Comparison of ENCODE assay signal across 8 cellular contexts in genomic region chr19:3360494-3361383, GRCh38. TPM values are rescaled to one million over a fixed set of nuclear protein-coding genes. Genes with fewer than 3 reads are reported as not detected.
DNase-seq lines count a peak whose midpoint lies in the region; ATAC-seq, FAIRE-seq and TF ChIP-seq lines count a peak whose summit lies in the region.

No MANE protein-coding gene starts in this region.

- H3K9me3 ChIP-seq in CD4-positive, alpha-beta T cell (ENCODE audit: control insufficient read depth, low read length) = no peaks in the 10 kb centered on the region
- no peaks in the 10 kb centered on the region for H3K9me3 ChIP-seq in left lung
- no peaks in the 10 kb centered on the region for H3K9me3 ChIP-seq in MM.1S (replicated peaks; ENCODE audit: insufficient read depth, low read length)

- CTCF ChIA-PET in CD4-positive, alpha-beta T cell (lab: Charles Lee) = interaction anchor here (1.6 kb wide), 1 partner anchor 69 kb away, joined by 3 read pairs; no protein-coding TSS in a partner anchor

- TF ChIP-seq CTCF in CD4-positive, alpha-beta T cell (IDR thresholded peaks at IDR 0.05) = no peak
- TF ChIP-seq CTCF in WI38 (IDR thresholded peaks at IDR 0.05; ENCODE audit: low read depth, low read length) (no peak), bronchial epithelial cell (IDR thresholded peaks at IDR 0.05; ENCODE audit: insufficient read depth, low read length, severe bottlenecking) (peak; percentile 17), left lung (IDR thresholded peaks at IDR 0.05) (no peak), MM.1S (IDR thresholded peaks at IDR 0.05; ENCODE audit: low read length) (no peak)

- H2AFZ ChIP-seq in MM.1S (ENCODE audit: low read length) = no peak overlapping the region

- H3K79me2 ChIP-seq in MM.1S (ENCODE audit: low read length) = no peaks in the 10 kb centered on the region

- H3K27me3 Mint-ChIP-seq in CD4-positive, alpha-beta T cell = no peaks in the 10 kb centered on the region

- H3K4me2 ChIP-seq in MM.1S (ENCODE audit: low read depth, low read length) = no peak overlapping the region

- no peak for FAIRE-seq in bronchial epithelial cell (lab: Jason Lieb, UNC)

- H3K9ac ChIP-seq in MM.1S (ENCODE audit: low read length) = no peak overlapping the region

- no peaks in the 10 kb centered on the region for H3K36me3 ChIP-seq in bronchial epithelial cell (ENCODE audit: control insufficient read depth, insufficient read depth, low read length)
- no peaks in the 10 kb centered on the region for H3K36me3 ChIP-seq in left lung
- no peaks in the 10 kb centered on the region for H3K36me3 ChIP-seq in MM.1S (replicated peaks; ENCODE audit: insufficient read depth, low read length)

- peaks cover 55% of the 10 kb centered on the region for H3K4me1 Mint-ChIP-seq in CD4-positive, alpha-beta T cell (ENCODE audit: low read depth)

- intact Hi-C loops in CD4-positive, alpha-beta T cell (cut with DNase I, micrococcal nuclease) = loop anchor here (2.0 kb wide), 1 partner anchor 22 kb away; no protein-coding TSS in a partner anchor
- intact Hi-C loops in left lung (cut with DNase I) = no loop called here

- H3K27ac ChIP-seq in CD4-positive, alpha-beta T cell (ENCODE audit: low read depth, low read length) = peak overlapping the region; percentile 52
- peak overlapping the region; percentile 86 to 88 for H3K27ac ChIP-seq in left lung
- H3K27ac ChIP-seq in MM.1S (ENCODE audit: low read length) = no peak overlapping the region

- H4K20me1 ChIP-seq in MM.1S (ENCODE audit: insufficient read depth, low read length) = no peaks in the 10 kb centered on the region

- peak; percentile 48 to 77 (median 62) for DNase-seq in CD4-positive, alpha-beta T cell
- DNase-seq in bronchial epithelial cell (ENCODE audit: low read depth) (no peak), left lung (peak; percentile 74 to 93), MM.1S (no peak)
- DNase-seq in stimulated activated CD4-positive, alpha-beta T cell treated with anti-CD3 and anti-CD28 coated beads, Interleukin-2, amount 100 ng/mL, for 48 hours = peak; percentile 69 to 70

- no peaks in the 10 kb centered on the region for H3K9me2 ChIP-seq in MM.1S (replicated peaks; ENCODE audit: insufficient read depth, low read length)

- H3K4me1 ChIP-seq in left lung (peaks cover 21 to 56% of the 10 kb centered on the region in 2 donors), MM.1S (ENCODE audit: low read length) (no peaks in the 10 kb centered on the region)

- POLR2A ChIA-PET in CD4-positive, alpha-beta T cell (lab: Charles Lee) = interaction anchor here (1.3 kb wide), 1 partner anchor 23 kb away, joined by 5 read pairs; no protein-coding TSS in a partner anchor

- H3F3A ChIP-seq in MM.1S (ENCODE audit: insufficient read depth, low read length) = no peaks in the 10 kb centered on the region

- H3K4me3 ChIP-seq in WI38 (ENCODE audit: low read depth, low read length) (peak overlapping the region; percentile 71), bronchial epithelial cell (ENCODE audit: low read depth, low read length) (peak overlapping the region; percentile 74), left lung (peak overlapping the region; percentile 59 to 90), MM.1S (ENCODE audit: low read length) (no peak overlapping the region)

- peak; percentile 53 for ATAC-seq in CD4-positive, alpha-beta T cell (ENCODE audit: poor library complexity)
- peak; percentile 37 for ATAC-seq in HG02678 (IDR thresholded peaks at IDR 0.05; ENCODE audit: unreplicated experiment)
- ATAC-seq in left lung = peak; percentile 60
- ATAC-seq in GM21529 (IDR thresholded peaks at IDR 0.05; ENCODE audit: unreplicated experiment) = no peak

- peak overlapping the region; percentile 78 for H3K27ac Mint-ChIP-seq in CD4-positive, alpha-beta T cell

- no peaks in the 10 kb centered on the region for H3K9me3 Mint-ChIP-seq in CD4-positive, alpha-beta T cell

- H3K27me3 ChIP-seq in CD4-positive, alpha-beta T cell (ENCODE audit: control insufficient read depth, insufficient read depth, low read length) = no peaks in the 10 kb centered on the region
- H3K27me3 ChIP-seq in bronchial epithelial cell (ENCODE audit: control insufficient read depth, insufficient read depth, low read length) = peaks cover 2% of the 10 kb centered on the region
- H3K27me3 ChIP-seq in left lung = peaks cover 0 to 12% of the 10 kb centered on the region in 2 donors
- peaks cover 83% of the 10 kb centered on the region for H3K27me3 ChIP-seq in MM.1S (replicated peaks; ENCODE audit: insufficient read depth, low read length)

- peaks cover 5% of the 10 kb centered on the region for H3K36me3 Mint-ChIP-seq in CD4-positive, alpha-beta T cell (ENCODE audit: low read depth)

- peak overlapping the region; percentile 89 for H3K4me3 Mint-ChIP-seq in CD4-positive, alpha-beta T cell

RNA-seq across cellular contexts. Expression of gene NFIC, which starts 5.6 kb away (rescaled TPM):
- 10 to 100 TPM; 22.1 to 22.2 TPM for total RNA-seq in CD4-positive, alpha-beta T cell
- total RNA-seq in bronchial epithelial cell = 17.6 and 22.0 TPM in 2 replicates
- total RNA-seq in left lung = 100 to 1,000 TPM; 138 to 163 TPM

Comparison
In these comparisons a context has a peak if more than half of its experiments do, and no peak if none do; other contexts are left out.
1. DNase-seq: peak in CD4-positive, alpha-beta T cell (10 of 10), left lung (2 of 2) and stimulated activated CD4-positive, alpha-beta T cell treated with anti-CD3 and anti-CD28 coated beads, Interleukin-2, amount 100 ng/mL, for 48 hours (2 of 2); none in bronchial epithelial cell (single experiment) and MM.1S (single experiment).
2. intact Hi-C loops: an anchor here in CD4-positive, alpha-beta T cell (2.0 kb wide); none called in left lung.